Comparison of ENCODE assay signal across 38 cellular contexts in genomic region chr1:182413486-182413885, GRCh38. TPM values are rescaled to one million over a fixed set of nuclear protein-coding genes. Genes with fewer than 3 reads are reported as not detected.
"Had no signal": no experiment of that assay in that cellular context is flagged by ENCODE, and none has a peak within 500 bp of the region (broad histone marks: within the 10 kb centered on the region; RNA-seq: fewer than 3 reads in every experiment).

No MANE protein-coding gene starts in this region.

- H3K9ac ChIP-seq: KMS-11 had no signal

- H3K27me3 ChIP-seq: MG63 had no signal

- H3K27ac ChIP-seq: KMS-11 had no signal

- H3K36me3 ChIP-seq: MG63 had no signal

- H3K4me2 ChIP-seq: KMS-11 had no signal

- DNase-seq: Karpas-422, Kasumi-1, MG63, MM.1S, MV-4-11, NCI-H1048, NCI-H1092, NCI-H1092 treated with DMSO at 0.1 percent for 48 hours, NCI-H1105, NCI-H1105 treated with DMSO at 0.1 percent for 48 hours, NCI-H1417, NCI-H1417 treated with DMSO at 0.1 percent for 48 hours, NCI-H1436, NCI-H1436 treated with DMSO at 0.1 percent for 48 hours, NCI-H146, NCI-H1694, NCI-H1694 treated with DMSO at 0.1 percent for 48 hours, NCI-H187, NCI-H187 treated with DMSO at 0.1 percent for 48 hours, NCI-H1930, NCI-H2029, NCI-H2029 treated with DMSO at 0.1 percent for 48 hours, NCI-H2081, NCI-H2081 treated with DMSO at 0.1 percent for 48 hours, NCI-H2107, NCI-H2171, NCI-H2171 treated with DMSO at 0.1 percent for 48 hours, NCI-H2227 treated with DMSO at 0.1 percent for 48 hours, NCI-H226, NCI-H345, NCI-H446, NCI-H446 treated with DMSO at 0.1 percent for 48 hours, NCI-H510A had no signal

- H3K4me3 ChIP-seq: MG63 had no signal

RNA-seq across cellular contexts. Expression of gene TEDDM1, which starts 13.0 kb away (rescaled TPM):
- total RNA-seq: LHCN-M2, M059J, MCF 10A, NCI-H460 had no signal

RNA-seq across cellular contexts. Expression of gene RGSL1, which starts 36.5 kb away (rescaled TPM):
- total RNA-seq: LHCN-M2, M059J, MCF 10A had no signal
